Comparison of ENCODE assay signal across 17 cellular contexts in the genomic region with DNA sequence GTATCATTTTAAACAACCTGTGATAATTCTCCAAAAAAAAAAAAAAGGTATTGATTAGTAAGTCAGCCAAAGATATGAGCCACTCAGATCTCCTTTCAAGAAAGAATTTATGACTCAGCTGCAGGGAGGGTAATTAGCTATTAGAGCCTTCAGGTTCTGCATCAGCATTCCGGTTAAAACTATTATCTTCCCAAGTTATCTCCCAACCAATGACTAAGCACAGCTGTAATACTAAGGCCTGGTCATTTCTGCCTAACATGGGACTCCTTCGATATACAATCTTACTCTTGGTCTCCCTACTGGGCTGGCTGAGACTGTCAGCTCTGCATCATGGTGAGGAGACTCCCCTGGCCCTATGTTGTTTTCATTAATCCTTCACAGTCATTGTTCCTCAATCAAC.
DNase-seq lines count a peak whose midpoint lies in the region; ATAC-seq and TF ChIP-seq lines count a peak whose summit lies in the region.
"Had no signal": no experiment of that assay in that cellular context is flagged by ENCODE, and none has a peak within 500 bp of the region (broad histone marks: within the 10 kb centered on the region; RNA-seq: fewer than 3 reads in every experiment).

No MANE protein-coding gene starts in this region.

- H3K4me1 ChIP-seq in PC-9 (replicated peaks; ENCODE audit: insufficient read depth) (no peaks in the 10 kb centered on the region; the same call in 1 of the 2 replicates), Karpas-422 (ENCODE audit: low read length) (no peaks in the 10 kb centered on the region), tibial artery (no peaks in the 10 kb centered on the region)

- DNase-seq in Caki2 (ENCODE audit: low read depth) (peak; percentile 19), PC-9 (peak in 1 of 2 experiments; percentile 58), dedifferentiated amniotic fluid mesenchymal stem cell (ENCODE audit: extremely low spot score) (peak; percentile 25), myocyte (ENCODE audit: low read depth) (peak; percentile 12), cerebellar nuclear complex (lab: John Stamatoyannopoulos, UW) (no peak), Karpas-422 (no peak), tibial artery (no peak)
- DNase-seq: CD4-positive, alpha-beta T cell; glutamatergic neuron; left ventricle myocardium inferior; NCI-H146; NCI-H69; stimulated activated CD4-positive, alpha-beta T cell treated with anti-CD3 and anti-CD28 coated beads, Interleukin-1b, Interleukin-23, amount 100 ng/mL, for 48 hours; SW 1271 had no signal

- TF ChIP-seq CTCF in PC-9 (conservative IDR thresholded peaks at IDR 0.05) (no peak), tibial artery (IDR thresholded peaks at IDR 0.05) (no peak)

- H3K9me2 ChIP-seq in PC-9 (ENCODE audit: insufficient read depth) (no peaks in the 10 kb centered on the region), Karpas-422 (replicated peaks; ENCODE audit: insufficient read depth, low read length) (no peaks in the 10 kb centered on the region)

- in situ Hi-C loops in Caki2 (cut with HindIII; ENCODE audit: low pct_unique_long_range_greater_than_20kb, low sequenced_read_pairs) = no loop called here

- H3K27me3 ChIP-seq in PC-9 (ENCODE audit: insufficient read depth, low read depth) = no peaks in the 10 kb centered on the region
- H3K27me3 ChIP-seq in Karpas-422 (ENCODE audit: low read length) = no peaks in the 10 kb centered on the region
- H3K27me3 ChIP-seq in tibial artery = no peaks in the 10 kb centered on the region
- H3K27me3 ChIP-seq: neutrophil had no signal

- ATAC-seq in GM18909 (IDR thresholded peaks at IDR 0.05; ENCODE audit: poor library complexity, unreplicated experiment) = no peak
- ATAC-seq: stimulated activated effector memory CD8-positive, alpha-beta T cell treated with anti-CD3 and anti-CD28 coated beads, Interleukin-12 subunit alpha, Interleukin-12 subunit beta, amount 100 ng/mL, for 72 hours had no signal

- CTCF ChIA-PET in PC-9 (lab: Charles Lee) = interaction anchor here (0.6 kb wide), 1 partner anchor 24 kb away, joined by 3 read pairs; no protein-coding TSS in a partner anchor

- no peaks in the 10 kb centered on the region for H3K79me2 ChIP-seq in PC-9 (ENCODE audit: low read depth)
- H3K79me2 ChIP-seq in Karpas-422 (ENCODE audit: low read length) = no peaks in the 10 kb centered on the region

- no TSS peak for BruUV-seq in PC-9 (replicated peaks; lab: Mats Ljungman, UMichigan)

- H2AFZ ChIP-seq in PC-9 (no peak overlapping the region), Karpas-422 (ENCODE audit: low read length) (no peak overlapping the region)

- H3F3A ChIP-seq in PC-9 (ENCODE audit: insufficient read depth, low read depth) = 0 out of 2 replicates have a peak, but pooled peaks cover 5% of the 10 kb centered on the region

- POLR2A ChIA-PET in PC-9 (lab: Charles Lee; ENCODE audit: unreplicated experiment) = no interaction called here

- 0 out of 2 replicates have a peak overlapping the region, but pooled peaks have one; percentile 21 for H3K4me2 ChIP-seq in PC-9
- H3K4me2 ChIP-seq in Karpas-422 (ENCODE audit: low read depth, low read length, poor library complexity, severe bottlenecking) = no peak overlapping the region

- H3K4me3 ChIP-seq in PC-9 (no peak overlapping the region), Karpas-422 (ENCODE audit: low read length) (no peak overlapping the region), tibial artery (no peak overlapping the region)
- H3K4me3 ChIP-seq: left ventricle myocardium inferior had no signal

- H3K27ac ChIP-seq in PC-9 = no peak overlapping the region
- H3K27ac ChIP-seq in Karpas-422 (ENCODE audit: low read length) = no peak overlapping the region
- H3K27ac ChIP-seq in tibial artery = no peak overlapping the region
- H3K27ac ChIP-seq: left ventricle myocardium inferior, neutrophil had no signal

- no peaks in the 10 kb centered on the region; the same call in 1 of the 2 replicates for H4K20me1 ChIP-seq in PC-9 (ENCODE audit: insufficient read depth)
- no peaks in the 10 kb centered on the region for H4K20me1 ChIP-seq in Karpas-422 (ENCODE audit: insufficient read depth, low read depth, low read length)

- H3K9me3 ChIP-seq in PC-9 (ENCODE audit: insufficient read depth, low read depth) (no peaks in the 10 kb centered on the region), Karpas-422 (ENCODE audit: low read length) (no peaks in the 10 kb centered on the region), tibial artery (no peaks in the 10 kb centered on the region)
- H3K9me3 ChIP-seq: neutrophil had no signal

- H3K36me3 ChIP-seq in PC-9 (ENCODE audit: low read depth) (no peaks in the 10 kb centered on the region), Karpas-422 (ENCODE audit: insufficient read depth, low read length) (no peaks in the 10 kb centered on the region), tibial artery (peaks cover 0 to 11% (median 6%) of the 10 kb centered on the region in 3 donors)
- H3K36me3 ChIP-seq: neutrophil had no signal

- intact Hi-C loops in PC-9 (cut with micrococcal nuclease; ENCODE audit: unreplicated experiment) (no loop called here), tibial artery (cut with DNase I; ENCODE audit: low total_unique reads) (no loop called here)

- H3K9ac ChIP-seq in Karpas-422 (ENCODE audit: low read length) = no peak overlapping the region

Comparison
In these comparisons a context has a peak if more than half of its experiments do, and no peak if none do; other contexts are left out.
1. DNase-seq: peak in Caki2 (single experiment), dedifferentiated amniotic fluid mesenchymal stem cell (single experiment) and myocyte (single experiment); none in cerebellar nuclear complex (0 of 2), Karpas-422 (single experiment) and tibial artery (0 of 2).